ENCODE assay signal across 9 cellular contexts in genomic region chr17:4161560-4162221, GRCh38. TPM values are rescaled to one million over a fixed set of nuclear protein-coding genes. Genes with fewer than 3 reads are reported as not detected.
DNase-seq lines count a peak whose midpoint lies in the region; ATAC-seq and TF ChIP-seq lines count a peak whose summit lies in the region.
"Had no signal": no experiment of that assay in that cellular context is flagged by ENCODE, and none has a peak within 500 bp of the region (broad histone marks: within the 10 kb centered on the region; RNA-seq: fewer than 3 reads in every experiment).

No MANE protein-coding gene starts in this region.

- no peak overlapping the region for H3K4me3 Mint-ChIP-seq in activated CD8-positive, alpha-beta memory T cell treated with anti-CD3 and anti-CD28 coated beads, Interleukin-2, amount 10 ng/mL, durations not matched to agents 7 days and 5 days
- H3K4me3 Mint-ChIP-seq in immature natural killer cell: no peak overlapping the region

- no peaks in the 10 kb centered on the region for H3K9me3 Mint-ChIP-seq in activated CD8-positive, alpha-beta memory T cell treated with anti-CD3 and anti-CD28 coated beads, Interleukin-2, amount 10 ng/mL, durations not matched to agents 7 days and 5 days (ENCODE audit: low read depth)
- no peaks in the 10 kb centered on the region for H3K9me3 Mint-ChIP-seq in immature natural killer cell

- H3K36me3 ChIP-seq in tibial artery: peaks cover 4 to 51% (median 46%) of the 10 kb centered on the region in 3 donors

- no peak for TF ChIP-seq CTCF in tibial artery (IDR thresholded peaks at IDR 0.05)

- H3K36me3 Mint-ChIP-seq in activated CD8-positive, alpha-beta memory T cell treated with anti-CD3 and anti-CD28 coated beads, Interleukin-2, amount 10 ng/mL, durations not matched to agents 7 days and 5 days: peaks cover 10% of the 10 kb centered on the region
- peaks cover 9 to 20% (median 19%) of the 10 kb centered on the region in 3 donors for H3K36me3 Mint-ChIP-seq in immature natural killer cell

- peaks cover 0 to 36% (median 17%) of the 10 kb centered on the region in 4 donors for H3K4me1 ChIP-seq in tibial artery

- ATAC-seq in activated CD8-positive, alpha-beta memory T cell treated with anti-CD3 and anti-CD28 coated beads, Interleukin-2, amount 10 ng/mL, durations not matched to agents 7 days and 5 days: no peak
- no peak for ATAC-seq in HG03520 (IDR thresholded peaks at IDR 0.05; ENCODE audit: unreplicated experiment)

- CTCF ChIA-PET in activated CD8-positive, alpha-beta memory T cell treated with anti-CD3 and anti-CD28 coated beads, Interleukin-2, amount 10 ng/mL, durations not matched to agents 7 days and 5 days (lab: Charles Lee): interaction anchor here (1.1 kb wide), 1 partner anchor 35 kb away, joined by 3 read pairs; no protein-coding TSS in a partner anchor

- no peaks in the 10 kb centered on the region for H3K27me3 ChIP-seq in tibial artery

- H3K27ac Mint-ChIP-seq in activated CD8-positive, alpha-beta memory T cell treated with anti-CD3 and anti-CD28 coated beads, Interleukin-2, amount 10 ng/mL, durations not matched to agents 7 days and 5 days: peak overlapping the region; percentile 37
- peak overlapping the region in 4 of 6 donors; percentile 1 to 71 (median 38) for H3K27ac Mint-ChIP-seq in immature natural killer cell

- H3K27me3 Mint-ChIP-seq in activated CD8-positive, alpha-beta memory T cell treated with anti-CD3 and anti-CD28 coated beads, Interleukin-2, amount 10 ng/mL, durations not matched to agents 7 days and 5 days: no peaks in the 10 kb centered on the region
- no peaks in the 10 kb centered on the region for H3K27me3 Mint-ChIP-seq in immature natural killer cell (ENCODE audit: low read depth in 3 of 3)

- no peaks in the 10 kb centered on the region for H3K9me3 ChIP-seq in tibial artery

- peak overlapping the region; percentile 64 to 71 for H3K27ac ChIP-seq in tibial artery

- no peak for DNase-seq in activated CD8-positive, alpha-beta memory T cell treated with anti-CD3 and anti-CD28 coated beads, Interleukin-2, amount 10 ng/mL, durations not matched to agents 7 days and 5 days
- no peak for DNase-seq in activated CD8-positive, alpha-beta memory T cell treated with anti-CD3 and anti-CD28 coated beads for 24 hours
- DNase-seq in UCSD-AML1 (lab: John Stamatoyannopoulos, UW; ENCODE audit: unreplicated experiment) (peak; percentile 29), immature natural killer cell (no peak), tibial artery (no peak), putamen (ENCODE audit: low spot score) (no peak), activated gamma-delta T cell treated with Interleukin-2 at 50 U/mL for 16 hours (no peak)
- DNase-seq: midbrain had no signal

- intact Hi-C loops in tibial artery (cut with DNase I; ENCODE audit: low total_unique reads): no loop called here

- H3K4me1 Mint-ChIP-seq in activated CD8-positive, alpha-beta memory T cell treated with anti-CD3 and anti-CD28 coated beads, Interleukin-2, amount 10 ng/mL, durations not matched to agents 7 days and 5 days: peaks cover 19% of the 10 kb centered on the region
- no peaks in the 10 kb centered on the region for H3K4me1 Mint-ChIP-seq in immature natural killer cell

- no peak overlapping the region for H3K4me3 ChIP-seq in tibial artery

RNA-seq across cellular contexts. Expression of gene CYB5D2, which starts 18.7 kb away (rescaled TPM):
- 1 to 10 TPM; 7.2 to 8.6 TPM for total RNA-seq in activated CD8-positive, alpha-beta memory T cell treated with anti-CD3 and anti-CD28 coated beads, Interleukin-2, amount 10 ng/mL, durations not matched to agents 7 days and 5 days
- 10 to 100 TPM in 2 of 3 donors, 1 to 10 TPM in 1; 9.3 to 11.1 (median 10.9) TPM for polyA plus RNA-seq in immature natural killer cell

RNA-seq across cellular contexts. Expression of gene ZZEF1, which starts 18.9 kb away (rescaled TPM):
- total RNA-seq in activated CD8-positive, alpha-beta memory T cell treated with anti-CD3 and anti-CD28 coated beads, Interleukin-2, amount 10 ng/mL, durations not matched to agents 7 days and 5 days: 10 to 100 TPM; 49.6 to 61.9 TPM
- polyA plus RNA-seq in immature natural killer cell: 10 to 100 TPM in 1 of 3 donors, 1 to 10 TPM in 2; 2.0 to 12.7 (median 3.9) TPM
